Comparison of ENCODE assay signal across 8 cellular contexts in the genomic region with DNA sequence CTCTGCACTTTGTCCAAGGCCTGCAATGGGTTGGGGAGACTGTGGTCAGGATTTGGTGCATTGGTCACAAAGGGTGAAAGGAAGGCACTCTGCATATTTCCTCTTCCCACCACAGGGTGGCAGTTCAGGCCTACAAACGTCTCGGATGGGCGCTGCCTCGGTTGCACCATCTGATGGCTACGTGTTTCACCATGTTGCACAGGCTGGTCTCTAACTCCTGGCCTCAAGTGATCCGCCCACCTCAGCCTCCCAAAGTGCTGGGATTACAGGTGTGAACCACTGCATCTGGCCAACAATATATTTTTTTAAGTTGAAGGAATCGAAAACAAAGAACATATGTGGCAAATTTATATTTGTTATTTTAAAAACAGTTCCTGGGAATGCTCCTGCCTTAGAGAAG. TPM values are rescaled to one million over a fixed set of nuclear protein-coding genes. Genes with fewer than 3 reads are reported as not detected.
DNase-seq lines count a peak whose midpoint lies in the region; ATAC-seq, FAIRE-seq and TF ChIP-seq lines count a peak whose summit lies in the region.

No MANE protein-coding gene starts in this region.

- peaks cover 13% of the 10 kb centered on the region for H3K27me3 Mint-ChIP-seq in brain
- H3K27me3 Mint-ChIP-seq in immature natural killer cell (ENCODE audit: low read depth in 3 of 3) = peaks cover 5 to 8% (median 6%) of the 10 kb centered on the region in 3 donors

- no peaks in the 10 kb centered on the region for H3K9me3 Mint-ChIP-seq in brain
- H3K9me3 Mint-ChIP-seq in immature natural killer cell = peaks cover 0 to 1% (median 0%) of the 10 kb centered on the region in 6 donors

- H3K4me1 Mint-ChIP-seq in brain (peaks cover 19% of the 10 kb centered on the region), immature natural killer cell (peaks cover 12 to 23% of the 10 kb centered on the region in 2 donors)

- H3K4me3 ChIP-seq in AG09309 (ENCODE audit: control insufficient read depth, low read depth, low read length) = no peak overlapping the region

- ATAC-seq in GM18517 (IDR thresholded peaks at IDR 0.05; ENCODE audit: unreplicated experiment) = no peak

- peak; percentile 82 for TF ChIP-seq CTCF in AG09309 (IDR thresholded peaks at IDR 0.05; ENCODE audit: control insufficient read depth, insufficient read depth, low read depth, low read length, missing control alignments)
- TF ChIP-seq CTCF in brain (conservative IDR thresholded peaks at IDR 0.05) = peak; percentile 87 to 93

- H3K27ac Mint-ChIP-seq in brain (peak overlapping the region in 4 of 5 experiments; percentile 17 to 88 (median 79)), immature natural killer cell (no peak overlapping the region)

- H3K4me3 Mint-ChIP-seq in brain = no peak overlapping the region
- H3K4me3 Mint-ChIP-seq in immature natural killer cell = no peak overlapping the region

- H3K36me3 Mint-ChIP-seq in brain (no peaks in the 10 kb centered on the region), immature natural killer cell (no peaks in the 10 kb centered on the region)

- FAIRE-seq in GM18507 (lab: Jason Lieb, UNC) = peak; percentile 86

- DNase-seq in AG09309 (ENCODE audit: low read depth) = peak; percentile 47
- peak; percentile 53 for DNase-seq in GM18507 (ENCODE audit: extremely low spot score, insufficient read length, low read depth)
- DNase-seq in NCI-H146 treated with DMSO at 0.1 percent for 48 hours (lab: John Stamatoyannopoulos, UW; ENCODE audit: unreplicated experiment) = peak; percentile 65
- DNase-seq in T-helper 9 cell = peak; percentile 17
- DNase-seq in immature natural killer cell = peak; percentile 23 to 49 (median 36)
- peak; percentile 38 for DNase-seq in stimulated activated CD4-positive, alpha-beta T cell treated with anti-CD3 and anti-CD28 coated beads, Interleukin-12 subunit alpha, Interleukin-12 subunit beta, amount 100 ng/mL, for 4 hours

RNA-seq across cellular contexts. Expression of a gene that starts 35.1 kb away (rescaled TPM):
- 561 TPM for polyA plus RNA-seq in brain (ENCODE audit: insufficient read depth, low read depth, low replicate concordance)
- 1,000 to 10,000 TPM in 2 of 3 donors, 100 to 1,000 TPM in 1; 982 to 1,961 (median 1,202) TPM for polyA plus RNA-seq in immature natural killer cell

RNA-seq across cellular contexts. Expression of a gene that starts 51.8 kb away (rescaled TPM):
- polyA plus RNA-seq in brain (ENCODE audit: insufficient read depth, low read depth, low replicate concordance) (15.3 TPM), immature natural killer cell (1 to 10 TPM in 2 of 3 donors, not detected in 1; 1.0 to 5.6 TPM)

Comparison
In these comparisons a context has a peak if more than half of its experiments do, and no peak if none do; other contexts are left out.
1. H3K27ac Mint-ChIP-seq: peak in brain (4 of 5); none in immature natural killer cell (0 of 6).
2. Peak in every context shown above with its lines, with median percentiles within 50 percentile points of each other: DNase-seq.